In genomic region chr20:57498425-57499400, GRCh38 we compare ENCODE assay signal across 8 cellular contexts. TPM values are rescaled to one million over a fixed set of nuclear protein-coding genes. Genes with fewer than 3 reads are reported as not detected.
DNase-seq lines count a peak whose midpoint lies in the region; ATAC-seq, FAIRE-seq and TF ChIP-seq lines count a peak whose summit lies in the region.

No MANE protein-coding gene starts in this region.

- no peak overlapping the region for H3K14ac ChIP-seq in H1 (ENCODE audit: insufficient read length)

- TF ChIP-seq EP300 in H1 (IDR thresholded peaks at IDR 0.05; ENCODE audit: borderline replicate concordance in 1 of 2, low read depth in 2 of 2, low read length in 2 of 2), result no peak

- H3K23me2 ChIP-seq in H1 (ENCODE audit: low read depth, low read length), result no peaks in the 10 kb centered on the region

- no peaks in the 10 kb centered on the region for H3K79me2 ChIP-seq in H1 (ENCODE audit: control insufficient read depth in 1 of 2, insufficient read depth in 2 of 2, low read length in 2 of 2)

- no peak overlapping the region for H4K5ac ChIP-seq in H1 (ENCODE audit: insufficient read length, low read depth, low read length)

- no peak overlapping the region for H3K56ac ChIP-seq in H1 (replicated peaks; ENCODE audit: insufficient read length, low read depth, low read length)

- H3K27me3 ChIP-seq in RWPE2 (ENCODE audit: insufficient read depth, poor library complexity, severe bottlenecking), result peaks cover 29% of the 10 kb centered on the region
- no peaks in the 10 kb centered on the region for H3K27me3 ChIP-seq in H1 (replicated peaks in 1 of 4; ENCODE audit: control insufficient read depth in 3 of 4, extremely low read depth in 1 of 4, insufficient read depth in 3 of 4, low read length in 3 of 4)

- peak; percentile 52 to 69 for TF ChIP-seq RAD21 in H1 (IDR thresholded peaks at IDR 0.05 in 1 of 2, conservative IDR thresholded peaks at IDR 0.05 in 1 of 2; ENCODE audit: low read depth in 2 of 2, low read length in 2 of 2)

- ATAC-seq in HG03571 (IDR thresholded peaks at IDR 0.05; ENCODE audit: unreplicated experiment), result peak; percentile 50
- peak; percentile 82 for ATAC-seq in RWPE2 (ENCODE audit: low read depth)
- no peak for ATAC-seq in HG02852 (IDR thresholded peaks at IDR 0.05; ENCODE audit: unreplicated experiment)
- no peak for ATAC-seq in HG02885 (IDR thresholded peaks at IDR 0.05; ENCODE audit: poor library complexity, unreplicated experiment)

- no peak overlapping the region for H2BK120ac ChIP-seq in H1 (replicated peaks; ENCODE audit: low read depth, low read length)

- H2AFZ ChIP-seq in H1 (ENCODE audit: low read length), result 0 out of 2 replicates have a peak overlapping the region, but pooled peaks have one; percentile 47

- POLR2A ChIA-PET in H1 (lab: Charles Lee; ENCODE audit: partially characterized antibody), result interaction anchor here (0.8 to 1.7 kb wide), 3 partner anchors 10 to 108 kb away, joined by 3 read pairs; no protein-coding TSS in a partner anchor

- H3K4me1 ChIP-seq in RWPE2 (ENCODE audit: insufficient read depth, poor library complexity, severe bottlenecking), result peaks cover 7% of the 10 kb centered on the region
- peaks cover 0 to 4% (median 2%) of the 10 kb centered on the region in 4 experiments; a peak in 5 of 7 replicates for H3K4me1 ChIP-seq in H1 (replicated peaks in 1 of 4; ENCODE audit: control insufficient read depth in 3 of 4, insufficient read depth in 4 of 4, low read length in 3 of 4)

- peak; percentile 20 for DNase-seq in NK-92 treated with Interleukin-12 subunit alpha and Interleukin-12 subunit beta, amount 100 ng/mL, for 24 hours (lab: John Stamatoyannopoulos, UW)
- DNase-seq in NK-92 (lab: John Stamatoyannopoulos, UW; ENCODE audit: unreplicated experiment) (no peak), RWPE2 (ENCODE audit: low spot score) (no peak), H1 (ENCODE audit: low read depth in 1 of 2, low spot score in 2 of 2) (no peak), progenitor cell of endocrine pancreas (ENCODE audit: low spot score, unreplicated experiment) (no peak)

- no peak overlapping the region for H3K4ac ChIP-seq in H1 (replicated peaks; ENCODE audit: insufficient read length, low read depth, low read length)

- no peaks in the 10 kb centered on the region for H3K36me3 ChIP-seq in RWPE2 (ENCODE audit: low read depth)
- H3K36me3 ChIP-seq in H1 (ENCODE audit: control insufficient read depth in 2 of 4, insufficient read depth in 4 of 4, low read length in 3 of 4), result no peaks in the 10 kb centered on the region

- H3K18ac ChIP-seq in H1 (ENCODE audit: extremely low read depth, low read length), result 0 out of 2 replicates have a peak overlapping the region, but pooled peaks have one; percentile 6

- H4K20me1 ChIP-seq in H1 (replicated peaks in 1 of 2; ENCODE audit: control insufficient read depth in 1 of 2, insufficient read depth in 2 of 2, low read length in 2 of 2), result no peaks in the 10 kb centered on the region

- no peak overlapping the region for H3K27ac Mint-ChIP-seq in progenitor cell of endocrine pancreas

- no peak for FAIRE-seq in H1 (lab: Jason Lieb, UNC)

- TF ChIP-seq CTCF in RWPE2 (IDR thresholded peaks at IDR 0.05; ENCODE audit: poor library complexity, severe bottlenecking), result peak; percentile 93
- TF ChIP-seq CTCF in H1 (IDR thresholded peaks at IDR 0.05; ENCODE audit: control extremely low read depth in 1 of 3, insufficient read depth in 1 of 3, low read depth in 1 of 3, low read length in 3 of 3), result peak; percentile 62 to 68 (median 68)
- TF ChIP-seq CTCF in progenitor cell of endocrine pancreas (IDR thresholded peaks at IDR 0.05; ENCODE audit: unreplicated experiment), result peak; percentile 44

- no peak overlapping the region for H3K4me2 ChIP-seq in H1 (ENCODE audit: insufficient read depth in 1 of 2, low read depth in 2 of 2, low read length in 2 of 2)

- H2BK20ac ChIP-seq in H1 (ENCODE audit: low read length), result 0 out of 2 replicates have a peak overlapping the region, but pooled peaks have one; percentile 43

- H3K4me3 ChIP-seq in RWPE2 (ENCODE audit: severe bottlenecking), result no peak overlapping the region
- no peak overlapping the region for H3K4me3 ChIP-seq in H1 (ENCODE audit: extremely low read depth in 1 of 4, insufficient read depth in 2 of 4, low read depth in 3 of 4, low read length in 4 of 4)

- no peak overlapping the region for H4K91ac ChIP-seq in H1 (replicated peaks; ENCODE audit: insufficient read length, low read length)

- no peak overlapping the region for H3K4me3 Mint-ChIP-seq in progenitor cell of endocrine pancreas (ENCODE audit: low read depth)

- H3K4me1 Mint-ChIP-seq in progenitor cell of endocrine pancreas (ENCODE audit: low read depth), result peaks cover 2% of the 10 kb centered on the region

- H3K9ac ChIP-seq in H1 (replicated peaks in 1 of 4; ENCODE audit: extremely low read depth in 1 of 4, low read depth in 3 of 4, low read length in 3 of 4), result no peak overlapping the region

- peaks cover 58% of the 10 kb centered on the region for H3K27me3 Mint-ChIP-seq in progenitor cell of endocrine pancreas

- 0 out of 2 replicates have a peak overlapping the region, but pooled peaks have one; percentile 53 for H2BK15ac ChIP-seq in H1 (ENCODE audit: low read length)

- H3K9me3 ChIP-seq in RWPE2 (ENCODE audit: severe bottlenecking) (no peaks in the 10 kb centered on the region), H1 (ENCODE audit: insufficient read depth in 2 of 2, low read depth in 1 of 2, low read length in 1 of 2) (no peaks in the 10 kb centered on the region)

- no peak overlapping the region for H2BK12ac ChIP-seq in H1 (ENCODE audit: low read depth, low read length)

- no peak overlapping the region for H3K23ac ChIP-seq in H1 (ENCODE audit: insufficient read length)

- no peaks in the 10 kb centered on the region for H3K36me3 Mint-ChIP-seq in progenitor cell of endocrine pancreas (ENCODE audit: insufficient read depth)

- CTCF ChIA-PET in H1 (lab: Charles Lee; ENCODE audit: partially characterized antibody), result interaction anchor here (0.7 to 3.3 kb wide), 33 partner anchors 9 to 721 kb away, joined by 3 to 18 read pairs (median 4); no protein-coding TSS in a partner anchor

- H4K8ac ChIP-seq in H1 (ENCODE audit: extremely low read depth, insufficient read depth, low read length), result no peak overlapping the region

- no peaks in the 10 kb centered on the region for H3K79me1 ChIP-seq in H1 (ENCODE audit: low read depth, low read length)

- no peak overlapping the region for H2BK5ac ChIP-seq in H1 (ENCODE audit: low read depth, low read length)

- no peak overlapping the region for H2AK5ac ChIP-seq in H1 (ENCODE audit: low read depth, low read length)

- TF ChIP-seq POLR2A in H1 (IDR thresholded peaks at IDR 0.05; ENCODE audit: control extremely low read depth in 1 of 2, low read depth in 2 of 2, low read length in 2 of 2), result no peak

- H3K9me3 Mint-ChIP-seq in progenitor cell of endocrine pancreas (ENCODE audit: low read depth), result no peaks in the 10 kb centered on the region

- no peak overlapping the region for H3K27ac ChIP-seq in RWPE2 (ENCODE audit: poor library complexity, severe bottlenecking)
- no peak overlapping the region for H3K27ac ChIP-seq in H1 (ENCODE audit: low read depth, low read length)

- 62% methylated on average over 20 of the region's 20 CpGs; no CpG with 5 or more reads in 1 of the 2 experiments for WGBS in H1 (ENCODE audit: extremely low coverage in 1 of 2, insufficient coverage in 1 of 2, insufficient read length in 1 of 2, insufficient replicate concordance in 2 of 2, low coverage in 1 of 2, low lambda C conversion rate in 2 of 2, missing lambda C conversion rate in 1 of 2), 2 experiments

TF ChIP-seq in H1, 55 proteins besides CTCF, POLR2A, EP300 and RAD21:
- TF ChIP-seq TBP (IDR thresholded peaks at IDR 0.05; ENCODE audit: low read depth, low read length) (no peak), USF2 (IDR thresholded peaks at IDR 0.05; ENCODE audit: low read length) (no peak), ATF2 (IDR thresholded peaks at IDR 0.05; ENCODE audit: low read length) (no peak), MAX (IDR thresholded peaks at IDR 0.05) (no peak), FOSL1 (IDR thresholded peaks at IDR 0.05; ENCODE audit: insufficient read depth, low read depth, low read length) (no peak), SIRT6 (IDR thresholded peaks at IDR 0.05; ENCODE audit: low read length) (no peak)

RNA-seq across cellular contexts. Expression of gene CTCFL, which starts 26.2 kb away (rescaled TPM):
- total RNA-seq in H1 (2021; fragmentation: NEBNext Ultra II Directional; extraction: Animal tissue kit (Norgen Biotek cat#: 25700)), result 0.80 and 0.82 TPM in 2 replicates
- polyA plus RNA-seq in H1 (2011; rRNA removed), result 0.30 and 0.75 TPM in 2 replicates
- 1.0 TPM for polyA plus RNA-seq in H1 (2011; cell fraction: cytosol; rRNA removed)
- polyA plus RNA-seq in H1 (2011; cell fraction: nucleus; rRNA removed), result 1.0 TPM
- 0.13 to 0.45 TPM (median 0.32 TPM) in 4 replicates for polyA plus RNA-seq in H1 (2012, experiment 1 of 2)
- not detected for polyA plus RNA-seq in H1 (2012, experiment 2 of 2)
- 0.59 TPM for polyA plus RNA-seq in H1 (2013, experiment 1 of 2)
- 0.48 TPM for polyA plus RNA-seq in H1 (2013, experiment 2 of 2)
- 0.73 and 2.3 TPM in 2 replicates for polyA minus RNA-seq in H1 (2011; rRNA and poly(A)+ RNA removed)
- 2.2 TPM for polyA minus RNA-seq in H1 (2011; cell fraction: cytosol; rRNA and poly(A)+ RNA removed)
- polyA minus RNA-seq in H1 (2011; cell fraction: nucleus; rRNA and poly(A)+ RNA removed), result 1.3 TPM
- not detected in 2 replicates for total RNA-seq in progenitor cell of endocrine pancreas

Comparison
In these comparisons a context has a peak if more than half of its experiments do, and no peak if none do; other contexts are left out.
1. ATAC-seq: peak in HG03571 (single experiment) and RWPE2 (single experiment); none in HG02852 (single experiment) and HG02885 (single experiment).
2. Peak in every context shown above with its lines, with median percentiles within 50 percentile points of each other: CTCF ChIP-seq.